8 cellular contexts compared by ENCODE assay signal in genomic region chr3:9398715-9399708, GRCh38.
DNase-seq lines count a peak whose midpoint lies in the region; ATAC-seq and FAIRE-seq lines count a peak whose summit lies in the region.

No MANE protein-coding gene starts in this region.

- H3K27ac Mint-ChIP-seq in activated naive CD8-positive, alpha-beta T cell treated with anti-CD3 and anti-CD28 coated beads, Interleukin-2, amount 50 U/mL, for 24 hours: peak overlapping the region; percentile 98

- no peaks in the 10 kb centered on the region for H3K36me3 ChIP-seq in iPS-15b (ENCODE audit: control insufficient read depth, insufficient read depth, low read length)

- H3K9me3 Mint-ChIP-seq in activated naive CD8-positive, alpha-beta T cell treated with anti-CD3 and anti-CD28 coated beads, Interleukin-2, amount 50 U/mL, for 24 hours: no peaks in the 10 kb centered on the region

- H3K4me1 Mint-ChIP-seq in activated naive CD8-positive, alpha-beta T cell treated with anti-CD3 and anti-CD28 coated beads, Interleukin-2, amount 50 U/mL, for 24 hours: peaks cover 69% of the 10 kb centered on the region

- peak overlapping the region; percentile 99 for H3K9ac ChIP-seq in iPS-15b (ENCODE audit: low read depth, low read length)

- peaks cover 42% of the 10 kb centered on the region for H3K36me3 Mint-ChIP-seq in activated naive CD8-positive, alpha-beta T cell treated with anti-CD3 and anti-CD28 coated beads, Interleukin-2, amount 50 U/mL, for 24 hours (ENCODE audit: low read depth)

- no peak for FAIRE-seq in urothelium cell line (lab: Jason Lieb, UNC)

- DNase-seq in activated CD4-positive, alpha-beta T cell treated with anti-CD3 and anti-CD28 coated beads for 48 hours: peak; percentile 30
- no peak for DNase-seq in activated CD4-positive, alpha-beta T cell treated with anti-CD3 and anti-CD28 coated beads, Interleukin-2, amount 50 U/mL, for 4 hours
- DNase-seq in NCI-H2029 (lab: John Stamatoyannopoulos, UW): peak; percentile 41
- DNase-seq in activated naive CD8-positive, alpha-beta T cell treated with anti-CD3 and anti-CD28 coated beads, Interleukin-2, amount 50 U/mL, for 24 hours: peak; percentile 21
- no peak for DNase-seq in urothelium cell line (ENCODE audit: low spot score)
- no peak for DNase-seq in T-helper 9 cell

- H3K4me3 Mint-ChIP-seq in activated naive CD8-positive, alpha-beta T cell treated with anti-CD3 and anti-CD28 coated beads, Interleukin-2, amount 50 U/mL, for 24 hours: peak overlapping the region; percentile 92

- peaks cover 24% of the 10 kb centered on the region for H3K4me1 ChIP-seq in iPS-15b (ENCODE audit: control insufficient read depth, insufficient read depth, low read length)

- no peaks in the 10 kb centered on the region for H3K27me3 ChIP-seq in iPS-15b (ENCODE audit: control insufficient read depth, insufficient read depth, low read length)

- no peaks in the 10 kb centered on the region for H3K9me3 ChIP-seq in iPS-15b (ENCODE audit: control insufficient read depth, insufficient read depth, low read length)

- H3K27ac ChIP-seq in skin epidermis: peak overlapping the region; percentile 91 to 100 (median 99)

- peaks cover 2% of the 10 kb centered on the region for H3K27me3 Mint-ChIP-seq in activated naive CD8-positive, alpha-beta T cell treated with anti-CD3 and anti-CD28 coated beads, Interleukin-2, amount 50 U/mL, for 24 hours

- ATAC-seq in activated naive CD8-positive, alpha-beta T cell treated with anti-CD3 and anti-CD28 coated beads, Interleukin-2, amount 50 U/mL, for 24 hours: no peak

- H3K4me3 ChIP-seq in iPS-15b (ENCODE audit: low read depth, low read length): peak overlapping the region; percentile 91
- H3K4me3 ChIP-seq in skin epidermis: peak overlapping the region; percentile 75 to 92 (median 90)

Comparison
In these comparisons a context has a peak if more than half of its experiments do, and no peak if none do; other contexts are left out.
1. DNase-seq: peak in activated CD4-positive, alpha-beta T cell treated with anti-CD3 and anti-CD28 coated beads for 48 hours (single experiment), NCI-H2029 (single experiment) and activated naive CD8-positive, alpha-beta T cell treated with anti-CD3 and anti-CD28 coated beads, Interleukin-2, amount 50 U/mL, for 24 hours (single experiment); none in activated CD4-positive, alpha-beta T cell treated with anti-CD3 and anti-CD28 coated beads, Interleukin-2, amount 50 U/mL, for 4 hours (0 of 2), urothelium cell line (single experiment) and T-helper 9 cell (single experiment).